Comparison of ENCODE assay signal across 8 cellular contexts in genomic region chr11:102780491-102780918, GRCh38. TPM values are rescaled to one million over a fixed set of nuclear protein-coding genes. Genes with fewer than 3 reads are reported as not detected.
DNase-seq lines count a peak whose midpoint lies in the region; ATAC-seq and TF ChIP-seq lines count a peak whose summit lies in the region.

MMP10 (minus strand) TSS chr11:102780628; CDS start chr11:102780591, 37 bp downstream.

- CTCF ChIA-PET in CD4-positive, alpha-beta T cell (lab: Charles Lee) = no interaction called here

- no peak within 1 kb of the TSS for H3K4me3 Mint-ChIP-seq in CD4-positive, alpha-beta T cell

- POLR2A ChIA-PET in CD4-positive, alpha-beta T cell (lab: Charles Lee) = no interaction called here

- no peaks in the 10 kb centered on the region for H3K9me3 Mint-ChIP-seq in CD4-positive, alpha-beta T cell

- no peak within 1 kb of the TSS for H2BK120ac ChIP-seq in neuronal stem cell (ENCODE audit: low read depth, low read length)

- no peaks in the 10 kb centered on the region for H3K79me1 ChIP-seq in neuronal stem cell (ENCODE audit: low read depth, low read length)

- H2AK5ac ChIP-seq in neuronal stem cell (ENCODE audit: low read depth, low read length) = no peak within 1 kb of the TSS

- H3K9me3 ChIP-seq in neuronal stem cell (replicated peaks in 1 of 2; ENCODE audit: control insufficient read depth in 2 of 2, insufficient read depth in 1 of 2, low read depth in 1 of 2, low read length in 2 of 2) = no peaks in the 10 kb centered on the region
- H3K9me3 ChIP-seq in CD4-positive, alpha-beta T cell (ENCODE audit: control insufficient read depth, low read length) = no peaks in the 10 kb centered on the region

- no peaks in the 10 kb centered on the region for H3K36me3 ChIP-seq in neuronal stem cell (replicated peaks in 1 of 2; ENCODE audit: control insufficient read depth in 2 of 2, insufficient read depth in 2 of 2, low read length in 2 of 2)

- H3K27me3 Mint-ChIP-seq in CD4-positive, alpha-beta T cell = peaks cover 13% of the 10 kb centered on the region

- WGBS in neuronal stem cell (ENCODE audit: extremely low coverage in 2 of 2, insufficient read length in 2 of 2, insufficient replicate concordance in 1 of 2), 2 donors = no CpG with 5 or more reads among the region's 2 CpGs

- DNase-seq in GM12865 (ENCODE audit: low read depth) (no peak), NCI-H1417 (lab: John Stamatoyannopoulos, UW) (peak; percentile 41 to 93 (median 62)), choroid plexus epithelial cell (ENCODE audit: low read depth) (peak; percentile 71), neuronal stem cell (ENCODE audit: low spot score) (peak; percentile 40), NCI-H1436 (lab: John Stamatoyannopoulos, UW) (no peak), GM13976 (ENCODE audit: low spot score) (no peak)
- DNase-seq in effector CD8-positive, alpha-beta T cell (lab: John Stamatoyannopoulos, UW) = no peak
- DNase-seq in CD4-positive, alpha-beta T cell = no peak

- intact Hi-C loops in CD4-positive, alpha-beta T cell (cut with DNase I, micrococcal nuclease) = no loop called here

- no peaks in the 10 kb centered on the region for H3K27me3 ChIP-seq in neuronal stem cell (ENCODE audit: control insufficient read depth in 3 of 3, insufficient read depth in 3 of 3, low read depth in 1 of 3, low read length in 3 of 3)
- H3K27me3 ChIP-seq in CD4-positive, alpha-beta T cell (ENCODE audit: control insufficient read depth, insufficient read depth, low read length) = no peaks in the 10 kb centered on the region

- no peak within 1 kb of the TSS for H3K27ac ChIP-seq in neuronal stem cell (replicated peaks; ENCODE audit: low read length)
- no peak within 1 kb of the TSS for H3K27ac ChIP-seq in CD4-positive, alpha-beta T cell (ENCODE audit: low read depth, low read length)

- H3K23ac ChIP-seq in neuronal stem cell (ENCODE audit: low read depth, low read length, poor library complexity) = no peak within 1 kb of the TSS

- no peak within 1 kb of the TSS for H3K18ac ChIP-seq in neuronal stem cell (ENCODE audit: low read length)

- H3K14ac ChIP-seq in neuronal stem cell (ENCODE audit: low read length) = no peak within 1 kb of the TSS

- no peak within 1 kb of the TSS for H3K4ac ChIP-seq in neuronal stem cell (ENCODE audit: low read length)

- TF ChIP-seq CTCF in GM12865 (IDR thresholded peaks at IDR 0.05; ENCODE audit: insufficient read depth, low read depth, low read length, missing control alignments) (peak; percentile 17), choroid plexus epithelial cell (conservative IDR thresholded peaks at IDR 0.05; ENCODE audit: low read depth, low read length) (peak; percentile 68), GM13976 (IDR thresholded peaks at IDR 0.05; ENCODE audit: borderline replicate concordance, control extremely low read depth, extremely low read depth, insufficient read depth, missing control alignments) (no peak)
- TF ChIP-seq CTCF in CD4-positive, alpha-beta T cell (IDR thresholded peaks at IDR 0.05) = no peak

- H4K8ac ChIP-seq in neuronal stem cell (ENCODE audit: low read depth, low read length) = no peak within 1 kb of the TSS

- no peak within 1 kb of the TSS for H3K9ac ChIP-seq in neuronal stem cell (ENCODE audit: low read depth, low read length, poor library complexity)

- no peak within 1 kb of the TSS for H2BK15ac ChIP-seq in neuronal stem cell (ENCODE audit: low read length)

- peak within 1 kb of the TSS; percentile 37 for H2AFZ ChIP-seq in neuronal stem cell (ENCODE audit: low read length)

- no peak for ATAC-seq in CD4-positive, alpha-beta T cell (ENCODE audit: poor library complexity)

- H3K27ac Mint-ChIP-seq in CD4-positive, alpha-beta T cell = no peak within 1 kb of the TSS

- no peak within 1 kb of the TSS for H3K4me2 ChIP-seq in neuronal stem cell (ENCODE audit: insufficient read depth, low read length, poor library complexity, severe bottlenecking)

- H2BK5ac ChIP-seq in neuronal stem cell (ENCODE audit: low read length) = no peak within 1 kb of the TSS

- no peaks in the 10 kb centered on the region for H3K4me1 Mint-ChIP-seq in CD4-positive, alpha-beta T cell (ENCODE audit: low read depth)

- H4K91ac ChIP-seq in neuronal stem cell (ENCODE audit: low read depth, low read length, poor library complexity) = no peak within 1 kb of the TSS

- no peaks in the 10 kb centered on the region for H3K36me3 Mint-ChIP-seq in CD4-positive, alpha-beta T cell (ENCODE audit: low read depth)

- H3K4me1 ChIP-seq in neuronal stem cell (ENCODE audit: control insufficient read depth in 2 of 2, insufficient read depth in 1 of 2, low read depth in 1 of 2, low read length in 2 of 2) = peaks cover 3 to 9% of the 10 kb centered on the region in 2 donors

- H3K4me3 ChIP-seq in GM12865 (ENCODE audit: low read depth, low read length) (no peak within 1 kb of the TSS), choroid plexus epithelial cell (ENCODE audit: low read depth, low read length) (no peak within 1 kb of the TSS), neuronal stem cell (ENCODE audit: low read length in 2 of 2) (no peak within 1 kb of the TSS)

- in situ Hi-C loops in GM13976 (cut with MboI; ENCODE audit: low sequenced_read_pairs, unreplicated experiment) = no loop called here

- no peak within 1 kb of the TSS for H2BK12ac ChIP-seq in neuronal stem cell (ENCODE audit: low read length)

RNA-seq across cellular contexts. Expression of gene MMP10, which starts in this region (rescaled TPM):
- polyA plus RNA-seq in neuronal stem cell (2013, experiment 1 of 2) = not detected
- polyA plus RNA-seq in neuronal stem cell (2013, experiment 2 of 2) = not detected
- total RNA-seq in CD4-positive, alpha-beta T cell = not detected

Comparison
In these comparisons a context has a peak if more than half of its experiments do, and no peak if none do; other contexts are left out.
1. DNase-seq: peak in NCI-H1417 (3 of 3), choroid plexus epithelial cell (single experiment) and neuronal stem cell (single experiment); none in GM12865 (single experiment), NCI-H1436 (single experiment), effector CD8-positive, alpha-beta T cell (single experiment), CD4-positive, alpha-beta T cell (0 of 10) and GM13976 (single experiment).
2. CTCF ChIP-seq: peak in GM12865 (single experiment) and choroid plexus epithelial cell (single experiment); none in CD4-positive, alpha-beta T cell (single experiment) and GM13976 (single experiment).